Comparison of ENCODE assay signal across 11 cellular contexts in the genomic region with DNA sequence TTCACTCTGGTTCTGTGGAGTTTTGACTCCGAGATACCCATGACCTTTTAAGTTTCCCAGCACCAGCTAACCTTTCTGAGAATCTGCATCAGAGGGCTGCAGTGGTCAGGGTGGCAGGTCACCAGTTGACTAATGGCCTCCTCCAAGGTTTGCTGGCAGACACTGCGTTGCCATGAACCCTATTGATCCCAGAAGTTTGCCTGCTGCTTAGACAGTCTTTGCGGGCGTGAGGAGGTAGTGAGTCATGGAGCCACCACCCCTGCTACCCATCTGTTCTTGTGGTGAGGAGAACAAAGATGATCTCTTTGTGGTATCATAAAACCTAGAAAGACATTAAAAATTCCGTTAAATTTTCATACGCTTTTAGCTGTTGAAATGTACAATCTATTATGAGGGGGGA.
DNase-seq lines count a peak whose midpoint lies in the region; ATAC-seq and TF ChIP-seq lines count a peak whose summit lies in the region.
"Had no signal": no experiment of that assay in that cellular context is flagged by ENCODE, and none has a peak within 500 bp of the region (broad histone marks: within the 10 kb centered on the region; RNA-seq: fewer than 3 reads in every experiment).

No MANE protein-coding gene starts in this region.

- no peaks in the 10 kb centered on the region for H3K27me3 ChIP-seq in HCT116 (ENCODE audit: insufficient read depth, low read length)

- no peaks in the 10 kb centered on the region for H4K20me1 ChIP-seq in HCT116 (ENCODE audit: insufficient read depth)

- TF ChIP-seq CTCF in 22Rv1 (IDR thresholded peaks at IDR 0.05) (no peak), HCT116 (IDR thresholded peaks at IDR 0.05 in 2 of 3, conservative IDR thresholded peaks at IDR 0.05 in 1 of 3; ENCODE audit: borderline replicate concordance in 1 of 3, insufficient read depth in 1 of 3, low read depth in 2 of 3, low read length in 2 of 3) (no peak), foreskin fibroblast (IDR thresholded peaks at IDR 0.05; ENCODE audit: low read depth, low read length) (no peak), nephron progenitor cell (IDR thresholded peaks at IDR 0.05) (no peak), type B pancreatic cell (conservative IDR thresholded peaks at IDR 0.05) (no peak)

- H3K9me3 Mint-ChIP-seq in activated CD4-positive, alpha-beta T cell treated with anti-CD3 and anti-CD28 coated beads, Interleukin-2, amount 10 ng/mL, durations not matched to agents 24 days and 14 days, result peaks cover 10% of the 10 kb centered on the region
- H3K9me3 Mint-ChIP-seq in nephron progenitor cell (peaks cover 10% of the 10 kb centered on the region), type B pancreatic cell (no peaks in the 10 kb centered on the region)
- H3K9me3 Mint-ChIP-seq: CD4-positive, alpha-beta T cell had no signal

- no peaks in the 10 kb centered on the region for H3K36me3 Mint-ChIP-seq in activated CD4-positive, alpha-beta T cell treated with anti-CD3 and anti-CD28 coated beads, Interleukin-2, amount 10 ng/mL, durations not matched to agents 24 days and 14 days (ENCODE audit: low read depth)
- H3K36me3 Mint-ChIP-seq in nephron progenitor cell (ENCODE audit: low read depth) (peaks cover 21% of the 10 kb centered on the region), type B pancreatic cell (peaks cover 9% of the 10 kb centered on the region)

- H3K36me3 ChIP-seq in HCT116 (ENCODE audit: control insufficient read depth in 1 of 2, insufficient read depth in 2 of 2, low read length in 2 of 2), result no peaks in the 10 kb centered on the region

- H3K27ac ChIP-seq in 22Rv1 (0 out of 2 replicates have a peak overlapping the region, but pooled peaks have one; percentile 82), HCT116 (ENCODE audit: low read depth, low read length) (no peak overlapping the region)

- CTCF ChIA-PET in HCT116 (lab: Charles Lee), result no interaction called here

- no peaks in the 10 kb centered on the region for H3K9me2 ChIP-seq in HCT116 (ENCODE audit: insufficient read depth)

- intact Hi-C loops in HCT116 (cut with micrococcal nuclease), result no loop called here
- intact Hi-C loops in activated CD4-positive, alpha-beta T cell treated with anti-CD3 and anti-CD28 coated beads, Interleukin-2, amount 10 ng/mL, durations not matched to agents 24 days and 14 days (cut with micrococcal nuclease), result loop anchor here (1.0 to 10.0 kb wide), 6 partner anchors 18 to 700 kb away; no protein-coding TSS in a partner anchor

- no peaks in the 10 kb centered on the region for H3K79me2 ChIP-seq in HCT116 (ENCODE audit: insufficient read depth, low read length)

- no peak for TF ChIP-seq POLR2A in HCT116 (IDR thresholded peaks at IDR 0.05; ENCODE audit: borderline replicate concordance, extremely low read depth, insufficient read depth, insufficient read length)
- TF ChIP-seq POLR2A in GM18505 (IDR thresholded peaks at IDR 0.05; ENCODE audit: borderline replicate concordance, extremely low read depth, insufficient read depth, insufficient read length), result no peak

- H3K4me3 ChIP-seq in HCT116 (replicated peaks in 1 of 2; ENCODE audit: low read depth in 1 of 2, low read length in 2 of 2) (no peak overlapping the region), foreskin fibroblast (ENCODE audit: low read depth in 1 of 2, low read length in 2 of 2) (no peak overlapping the region)

- no peaks in the 10 kb centered on the region for H3K9me3 ChIP-seq in HCT116 (ENCODE audit: control insufficient read depth in 1 of 2, insufficient read depth in 1 of 2, low read depth in 1 of 2, low read length in 2 of 2)

- peaks cover 19% of the 10 kb centered on the region for H3K4me1 Mint-ChIP-seq in activated CD4-positive, alpha-beta T cell treated with anti-CD3 and anti-CD28 coated beads, Interleukin-2, amount 10 ng/mL, durations not matched to agents 24 days and 14 days
- H3K4me1 Mint-ChIP-seq in nephron progenitor cell (peaks cover 11% of the 10 kb centered on the region), type B pancreatic cell (ENCODE audit: unreplicated experiment) (peaks cover 15% of the 10 kb centered on the region)

- DNase-seq in HCT116 (ENCODE audit: low read depth, low spot score), result peak; percentile 72
- peak; percentile 79 for DNase-seq in activated CD4-positive, alpha-beta T cell treated with anti-CD3 and anti-CD28 coated beads, Interleukin-2, amount 10 ng/mL, durations not matched to agents 24 days and 14 days
- peak; percentile 86 to 87 for DNase-seq in foreskin fibroblast
- DNase-seq in nephron progenitor cell, result no peak
- DNase-seq in type B pancreatic cell (ENCODE audit: extremely low spot score, unreplicated experiment), result no peak
- DNase-seq in DMS53 treated with DMSO at 0.1 percent for 48 hours (lab: John Stamatoyannopoulos, UW; ENCODE audit: unreplicated experiment), result no peak
- DNase-seq: amniotic stem cell; CD4-positive, alpha-beta T cell; foreskin melanocyte had no signal

- H3K9ac ChIP-seq in HCT116 (ENCODE audit: low read length), result no peak overlapping the region

- peak; percentile 24; the same call in 1 of the 2 replicates for TF ChIP-seq RAD21 in HCT116 (IDR thresholded peaks at IDR 0.05; ENCODE audit: low read depth)

- H3K4me2 ChIP-seq in HCT116 (ENCODE audit: low read length), result peak overlapping the region; percentile 49

- peaks cover 13 to 17% of the 10 kb centered on the region in 2 experiments for H3K4me1 ChIP-seq in HCT116 (ENCODE audit: control insufficient read depth in 1 of 2, insufficient read depth in 2 of 2, low read length in 2 of 2)

- peak overlapping the region; percentile 32 for H3K4me3 Mint-ChIP-seq in activated CD4-positive, alpha-beta T cell treated with anti-CD3 and anti-CD28 coated beads, Interleukin-2, amount 10 ng/mL, durations not matched to agents 24 days and 14 days
- H3K4me3 Mint-ChIP-seq in nephron progenitor cell (no peak overlapping the region), type B pancreatic cell (no peak overlapping the region)
- H3K4me3 Mint-ChIP-seq: CD4-positive, alpha-beta T cell had no signal

- BruUV-seq in HCT116 (replicated peaks; lab: Mats Ljungman, UMichigan), result no TSS peak

- ATAC-seq in HCT116 (peak; percentile 98), GM18505 (IDR thresholded peaks at IDR 0.05; ENCODE audit: unreplicated experiment) (no peak)

- no peaks in the 10 kb centered on the region for H3K27me3 Mint-ChIP-seq in activated CD4-positive, alpha-beta T cell treated with anti-CD3 and anti-CD28 coated beads, Interleukin-2, amount 10 ng/mL, durations not matched to agents 24 days and 14 days
- H3K27me3 Mint-ChIP-seq in nephron progenitor cell (ENCODE audit: low read depth, poor library complexity) (no peaks in the 10 kb centered on the region), type B pancreatic cell (no peaks in the 10 kb centered on the region)
- H3K27me3 Mint-ChIP-seq: CD4-positive, alpha-beta T cell had no signal

- POLR2A ChIA-PET in HCT116 (lab: Charles Lee), result no interaction called here

- H2AFZ ChIP-seq in HCT116 (ENCODE audit: low read depth, low read length, poor library complexity, severe bottlenecking), result no peak overlapping the region

- peak overlapping the region; percentile 75 for H3K27ac Mint-ChIP-seq in activated CD4-positive, alpha-beta T cell treated with anti-CD3 and anti-CD28 coated beads, Interleukin-2, amount 10 ng/mL, durations not matched to agents 24 days and 14 days
- H3K27ac Mint-ChIP-seq in nephron progenitor cell (no peak overlapping the region), type B pancreatic cell (no peak overlapping the region)
- H3K27ac Mint-ChIP-seq: CD4-positive, alpha-beta T cell had no signal

- RAD21 ChIA-PET in HCT116 (lab: Charles Lee; ENCODE audit: low non-redundant PET in 1 of 2, low total read pairs in 2 of 2, uncharacterized antibody in 2 of 2, unreplicated experiment in 2 of 2), result no interaction called here

TF ChIP-seq in HCT116, 20 proteins besides CTCF, POLR2A, EP300 and RAD21 (continues in another document):
- TF ChIP-seq, protein P1, sequence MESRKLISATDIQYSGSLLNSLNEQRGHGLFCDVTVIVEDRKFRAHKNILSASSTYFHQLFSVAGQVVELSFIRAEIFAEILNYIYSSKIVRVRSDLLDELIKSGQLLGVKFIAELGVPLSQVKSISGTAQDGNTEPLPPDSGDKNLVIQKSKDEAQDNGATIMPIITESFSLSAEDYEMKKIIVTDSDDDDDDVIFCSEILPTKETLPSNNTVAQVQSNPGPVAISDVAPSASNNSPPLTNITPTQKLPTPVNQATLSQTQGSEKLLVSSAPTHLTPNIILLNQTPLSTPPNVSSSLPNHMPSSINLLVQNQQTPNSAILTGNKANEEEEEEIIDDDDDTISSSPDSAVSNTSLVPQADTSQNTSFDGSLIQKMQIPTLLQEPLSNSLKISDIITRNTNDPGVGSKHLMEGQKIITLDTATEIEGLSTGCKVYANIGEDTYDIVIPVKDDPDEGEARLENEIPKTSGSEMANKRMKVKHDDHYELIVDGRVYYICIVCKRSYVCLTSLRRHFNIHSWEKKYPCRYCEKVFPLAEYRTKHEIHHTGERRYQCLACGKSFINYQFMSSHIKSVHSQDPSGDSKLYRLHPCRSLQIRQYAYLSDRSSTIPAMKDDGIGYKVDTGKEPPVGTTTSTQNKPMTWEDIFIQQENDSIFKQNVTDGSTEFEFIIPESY (IDR thresholded peaks at IDR 0.05; ENCODE audit: extremely low read depth, insufficient replicate concordance, low read length), result no peak
- TF ChIP-seq EZH2 (IDR thresholded peaks at IDR 0.05), result no peak
- peak; percentile 72 for TF ChIP-seq FOSL1 (IDR thresholded peaks at IDR 0.05; ENCODE audit: low read depth)
- TF ChIP-seq ZNF274 (IDR thresholded peaks at IDR 0.05; ENCODE audit: low read depth, low read length), result no peak
- TF ChIP-seq SRF (IDR thresholded peaks at IDR 0.05; ENCODE audit: low read depth), result 0 out of 2 replicates have a peak, but pooled peaks have one; percentile 37
- no peak for TF ChIP-seq YY1 (IDR thresholded peaks at IDR 0.05; ENCODE audit: extremely low read depth, insufficient replicate concordance, low read depth, low read length)
- no peak for TF ChIP-seq SIN3A (IDR thresholded peaks at IDR 0.05; ENCODE audit: low read depth)

Comparison
In these comparisons a context has a peak if more than half of its experiments do, and no peak if none do; other contexts are left out.
1. DNase-seq: peak in HCT116 (single experiment), activated CD4-positive, alpha-beta T cell treated with anti-CD3 and anti-CD28 coated beads, Interleukin-2, amount 10 ng/mL, durations not matched to agents 24 days and 14 days (single experiment) and foreskin fibroblast (2 of 2); none in nephron progenitor cell (single experiment), type B pancreatic cell (single experiment) and DMS53 treated with DMSO at 0.1 percent for 48 hours (single experiment).